In the genomic region with DNA sequence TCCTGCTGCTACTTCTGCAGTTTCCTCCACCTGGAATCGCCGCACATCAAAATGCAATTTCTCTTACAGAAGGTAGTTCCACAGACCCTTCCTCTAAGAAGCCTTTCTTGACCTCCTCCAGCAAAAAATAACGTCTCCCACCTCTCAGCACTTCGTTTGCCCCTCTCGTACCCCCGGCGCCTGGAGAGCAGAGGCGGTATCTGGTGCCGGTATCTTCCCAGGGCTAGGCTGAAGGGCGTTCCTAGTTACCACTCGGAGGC, we compare ENCODE assay signal across 9 cellular contexts. TPM values are rescaled to one million over a fixed set of nuclear protein-coding genes. Genes with fewer than 3 reads are reported as not detected.
DNase-seq lines count a peak whose midpoint lies in the region; ATAC-seq and TF ChIP-seq lines count a peak whose summit lies in the region.
"Had no signal": no experiment of that assay in that cellular context is flagged by ENCODE, and none has a peak within 500 bp of the region (broad histone marks: within the 10 kb centered on the region; RNA-seq: fewer than 3 reads in every experiment).

No MANE protein-coding gene starts in this region.

- H3K36me3 ChIP-seq in KOPT-K1 (ENCODE audit: insufficient read depth, low read length) = peaks cover 45% of the 10 kb centered on the region
- H3K36me3 ChIP-seq in esophagus muscularis mucosa = peaks cover 0 to 21% (median 9%) of the 10 kb centered on the region in 4 donors
- no peaks in the 10 kb centered on the region for H3K36me3 ChIP-seq in prostate gland

- H3K4me3 Mint-ChIP-seq in osteocyte (ENCODE audit: unreplicated experiment) = no peak overlapping the region

- ATAC-seq in GM18861 (IDR thresholded peaks at IDR 0.05; ENCODE audit: unreplicated experiment) = no peak

- TF ChIP-seq CTCF in GM12864 (IDR thresholded peaks at IDR 0.05; ENCODE audit: low read depth, low read length, missing control alignments) (no peak), esophagus muscularis mucosa (IDR thresholded peaks at IDR 0.05) (no peak), prostate gland (IDR thresholded peaks at IDR 0.05) (no peak), osteocyte (IDR thresholded peaks at IDR 0.05) (no peak)

- H3K9me3 Mint-ChIP-seq in osteocyte (ENCODE audit: unreplicated experiment) = no peaks in the 10 kb centered on the region

- H3K27ac Mint-ChIP-seq in osteocyte (ENCODE audit: unreplicated experiment) = no peak overlapping the region

- H3K27ac ChIP-seq in KOPT-K1 (ENCODE audit: low read depth, low read length, poor library complexity, severe bottlenecking) = peak overlapping the region; percentile 81
- H3K27ac ChIP-seq in esophagus muscularis mucosa (replicated peaks in 1 of 4) = peak overlapping the region; percentile 75 to 88 (median 80)
- H3K27ac ChIP-seq in prostate gland = peak overlapping the region; percentile 55 to 66

- intact Hi-C loops in esophagus muscularis mucosa (cut with DNase I) (no loop called here), prostate gland (cut with DNase I) (no loop called here)

- peaks cover 5% of the 10 kb centered on the region for H3K36me3 Mint-ChIP-seq in osteocyte (ENCODE audit: unreplicated experiment)

- 3% methylated on average over 11 of the region's 11 CpGs for WGBS in esophagus muscularis mucosa
- WGBS in prostate gland = 3% methylated on average over 11 of the region's 11 CpGs

- H3K27me3 ChIP-seq in esophagus muscularis mucosa = no peaks in the 10 kb centered on the region
- H3K27me3 ChIP-seq in prostate gland (replicated peaks; ENCODE audit: insufficient read depth) = no peaks in the 10 kb centered on the region

- H3K4me1 ChIP-seq in esophagus muscularis mucosa (peaks cover 16 to 23% (median 19%) of the 10 kb centered on the region in 4 donors), prostate gland (replicated peaks) (peaks cover 4% of the 10 kb centered on the region)

- no peak for TF ChIP-seq EP300 in esophagus muscularis mucosa (IDR thresholded peaks at IDR 0.05)

- peaks cover 12% of the 10 kb centered on the region for H3K4me1 Mint-ChIP-seq in osteocyte (ENCODE audit: unreplicated experiment)

- H3K4me3 ChIP-seq in GM12864 (ENCODE audit: low read depth, low read length) (peak overlapping the region; percentile 84), esophagus muscularis mucosa (peak overlapping the region; percentile 67 to 70 (median 68)), prostate gland (peak overlapping the region; percentile 58 to 61)

- H3K9me3 ChIP-seq in KOPT-K1 (ENCODE audit: insufficient read depth, low read length, poor library complexity, severe bottlenecking) (no peaks in the 10 kb centered on the region), esophagus muscularis mucosa (no peaks in the 10 kb centered on the region), prostate gland (no peaks in the 10 kb centered on the region)

- DNase-seq in GM12864 (ENCODE audit: low read depth) (no peak), esophagus muscularis mucosa (ENCODE audit: extremely low spot score) (no peak), prostate gland (ENCODE audit: low spot score) (no peak), osteocyte (ENCODE audit: extremely low spot score, unreplicated experiment) (no peak), cerebellar nuclear complex (lab: John Stamatoyannopoulos, UW) (no peak), NCI-H1092 treated with DMSO at 0.1 percent for 48 hours (lab: John Stamatoyannopoulos, UW) (no peak)

- TF ChIP-seq POLR2A in esophagus muscularis mucosa (IDR thresholded peaks at IDR 0.05; ENCODE audit: low read depth) (no peak), prostate gland (IDR thresholded peaks at IDR 0.05) (no peak)

- H3K27me3 Mint-ChIP-seq in osteocyte (ENCODE audit: unreplicated experiment) = peaks cover 11% of the 10 kb centered on the region

RNA-seq across cellular contexts. Expression of gene DCTPP1, which starts 0.5 kb away (rescaled TPM):
- 10 to 100 TPM; 11.1 to 21.7 (median 14.1) TPM for total RNA-seq in esophagus muscularis mucosa
- 10 to 100 TPM; 31.6 to 37.6 TPM for total RNA-seq in prostate gland
- total RNA-seq in osteocyte = 26.8 and 30.3 TPM in 2 replicates

RNA-seq across cellular contexts. Expression of gene SEPHS2, which starts 16.3 kb away (rescaled TPM):
- 10 to 100 TPM; 26.5 to 37.6 (median 33.8) TPM for total RNA-seq in esophagus muscularis mucosa
- total RNA-seq in prostate gland = 10 to 100 TPM; 33.7 to 58.9 TPM
- 41.2 and 42.5 TPM in 2 replicates for total RNA-seq in osteocyte

RNA-seq across cellular contexts. Expression of gene ZNF771, which starts 21.9 kb away (rescaled TPM):
- total RNA-seq in esophagus muscularis mucosa (10 to 100 TPM; 20.1 to 25.3 (median 22.7) TPM), prostate gland (10 to 100 TPM; 32.3 to 36.3 TPM), osteocyte (12.6 and 12.7 TPM in 2 replicates)

RNA-seq across cellular contexts. Expression of gene ZNF48, which starts 34.1 kb away (rescaled TPM):
- 10 to 100 TPM in 3 of 4 donors, 1 to 10 TPM in 1; 8.3 to 17.6 (median 12.8) TPM for total RNA-seq in esophagus muscularis mucosa
- total RNA-seq in prostate gland = 10 to 100 TPM; 11.9 to 12.2 TPM
- total RNA-seq in osteocyte = 12.7 and 13.2 TPM in 2 replicates

RNA-seq across cellular contexts. Expression of gene ITGAL, which starts 43.2 kb away (rescaled TPM):
- total RNA-seq in esophagus muscularis mucosa = 1 to 10 TPM; 1.5 to 2.7 (median 2.5) TPM
- 10 to 100 TPM in 1 of 2 donors, 1 to 10 TPM in 1; 2.5 to 12.7 TPM for total RNA-seq in prostate gland
- total RNA-seq in osteocyte = not detected in 2 replicates
- total RNA-seq: lung microvascular endothelial cell had no signal
